ENCODE assay signal across 1 cellular context in genomic region chr3:156483426-156483825, GRCh38.
TF ChIP-seq lines count a peak whose summit lies in the region.

No MANE protein-coding gene starts in this region.

TF ChIP-seq in K562, 482 proteins besides CTCF, POLR2A, EP300 and RAD21 (continued from another document and continues in another):
- TF ChIP-seq, protein P1, sequence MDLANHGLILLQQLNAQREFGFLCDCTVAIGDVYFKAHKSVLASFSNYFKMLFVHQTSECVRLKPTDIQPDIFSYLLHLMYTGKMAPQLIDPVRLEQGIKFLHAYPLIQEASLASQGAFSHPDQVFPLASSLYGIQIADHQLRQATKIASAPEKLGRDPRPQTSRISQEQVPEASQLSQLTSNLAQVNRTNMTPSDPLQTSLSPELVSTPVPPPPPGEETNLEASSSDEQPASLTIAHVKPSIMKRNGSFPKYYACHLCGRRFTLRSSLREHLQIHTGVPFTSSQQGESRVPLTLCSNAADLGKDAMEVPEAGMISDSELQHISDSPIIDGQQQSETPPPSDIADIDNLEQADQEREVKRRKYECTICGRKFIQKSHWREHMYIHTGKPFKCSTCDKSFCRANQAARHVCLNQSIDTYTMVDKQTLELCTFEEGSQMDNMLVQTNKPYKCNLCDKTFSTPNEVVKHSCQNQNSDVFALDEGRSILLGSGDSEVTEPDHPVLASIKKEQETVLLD (IDR thresholded peaks at IDR 0.05) = no peak
- TF ChIP-seq MTF1 (CRISPR knock-in tag; IDR thresholded peaks at IDR 0.05; ENCODE audit: borderline replicate concordance) (no peak), ZNF146 (CRISPR knock-in tag; IDR thresholded peaks at IDR 0.05; ENCODE audit: unreplicated experiment) (no peak), HDAC3 (IDR thresholded peaks at IDR 0.05; ENCODE audit: borderline replicate concordance, partially characterized antibody) (no peak), MCM2 (IDR thresholded peaks at IDR 0.05; ENCODE audit: low read depth) (no peak), ZNF239 (CRISPR knock-in tag; IDR thresholded peaks at IDR 0.05) (no peak), ZSCAN32 (CRISPR knock-in tag; IDR thresholded peaks at IDR 0.05) (no peak), ZNF740 (CRISPR knock-in tag; IDR thresholded peaks at IDR 0.05) (no peak), ZNF740 (tag; IDR thresholded peaks at IDR 0.05) (no peak), CUX1 (CRISPR knock-in tag; IDR thresholded peaks at IDR 0.05) (no peak), HDAC2 (IDR thresholded peaks at IDR 0.05) (peak; percentile 31; the same call in 1 of the 2 replicates), ZNF592 (IDR thresholded peaks at IDR 0.05) (peak; percentile 47; the same call in 1 of the 2 replicates), MAFF (IDR thresholded peaks at IDR 0.05; ENCODE audit: low read length) (peak; percentile 67), CCAR2 (IDR thresholded peaks at IDR 0.05; ENCODE audit: low read depth, low read length) (no peak), CXXC5 (CRISPR knock-in tag; IDR thresholded peaks at IDR 0.05) (no peak), NCOR1 (IDR thresholded peaks at IDR 0.05) (peak; percentile 62), GTF2E2 (tag; IDR thresholded peaks at IDR 0.05) (no peak), NCOA2 (IDR thresholded peaks at IDR 0.05; ENCODE audit: partially characterized antibody in 2 of 2) (no peak), ARID2 (IDR thresholded peaks at IDR 0.05) (no peak), NFATC3 (IDR thresholded peaks at IDR 0.05) (no peak), ATF3 (IDR thresholded peaks at IDR 0.05) (peak; percentile 76), ATF3 (CRISPR knock-in tag; conservative IDR thresholded peaks at IDR 0.05) (no peak), DPF2 (IDR thresholded peaks at IDR 0.05) (peak; percentile 82), GTF2A2 (tag; IDR thresholded peaks at IDR 0.05) (no peak), EHMT2 (IDR thresholded peaks at IDR 0.05) (peak; percentile 56; the same call in 1 of the 2 replicates), ZNF316 (IDR thresholded peaks at IDR 0.05) (peak; percentile 85), ETS1 (conservative IDR thresholded peaks at IDR 0.05; ENCODE audit: control insufficient read depth, low read depth, low read length) (no peak)
- TF ChIP-seq, protein P2, sequence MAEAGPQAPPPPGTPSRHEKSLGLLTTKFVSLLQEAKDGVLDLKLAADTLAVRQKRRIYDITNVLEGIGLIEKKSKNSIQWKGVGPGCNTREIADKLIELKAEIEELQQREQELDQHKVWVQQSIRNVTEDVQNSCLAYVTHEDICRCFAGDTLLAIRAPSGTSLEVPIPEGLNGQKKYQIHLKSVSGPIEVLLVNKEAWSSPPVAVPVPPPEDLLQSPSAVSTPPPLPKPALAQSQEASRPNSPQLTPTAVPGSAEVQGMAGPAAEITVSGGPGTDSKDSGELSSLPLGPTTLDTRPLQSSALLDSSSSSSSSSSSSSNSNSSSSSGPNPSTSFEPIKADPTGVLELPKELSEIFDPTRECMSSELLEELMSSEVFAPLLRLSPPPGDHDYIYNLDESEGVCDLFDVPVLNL (CRISPR knock-in tag; IDR thresholded peaks at IDR 0.05; ENCODE audit: low read depth) = no peak
- TF ChIP-seq, protein P3, sequence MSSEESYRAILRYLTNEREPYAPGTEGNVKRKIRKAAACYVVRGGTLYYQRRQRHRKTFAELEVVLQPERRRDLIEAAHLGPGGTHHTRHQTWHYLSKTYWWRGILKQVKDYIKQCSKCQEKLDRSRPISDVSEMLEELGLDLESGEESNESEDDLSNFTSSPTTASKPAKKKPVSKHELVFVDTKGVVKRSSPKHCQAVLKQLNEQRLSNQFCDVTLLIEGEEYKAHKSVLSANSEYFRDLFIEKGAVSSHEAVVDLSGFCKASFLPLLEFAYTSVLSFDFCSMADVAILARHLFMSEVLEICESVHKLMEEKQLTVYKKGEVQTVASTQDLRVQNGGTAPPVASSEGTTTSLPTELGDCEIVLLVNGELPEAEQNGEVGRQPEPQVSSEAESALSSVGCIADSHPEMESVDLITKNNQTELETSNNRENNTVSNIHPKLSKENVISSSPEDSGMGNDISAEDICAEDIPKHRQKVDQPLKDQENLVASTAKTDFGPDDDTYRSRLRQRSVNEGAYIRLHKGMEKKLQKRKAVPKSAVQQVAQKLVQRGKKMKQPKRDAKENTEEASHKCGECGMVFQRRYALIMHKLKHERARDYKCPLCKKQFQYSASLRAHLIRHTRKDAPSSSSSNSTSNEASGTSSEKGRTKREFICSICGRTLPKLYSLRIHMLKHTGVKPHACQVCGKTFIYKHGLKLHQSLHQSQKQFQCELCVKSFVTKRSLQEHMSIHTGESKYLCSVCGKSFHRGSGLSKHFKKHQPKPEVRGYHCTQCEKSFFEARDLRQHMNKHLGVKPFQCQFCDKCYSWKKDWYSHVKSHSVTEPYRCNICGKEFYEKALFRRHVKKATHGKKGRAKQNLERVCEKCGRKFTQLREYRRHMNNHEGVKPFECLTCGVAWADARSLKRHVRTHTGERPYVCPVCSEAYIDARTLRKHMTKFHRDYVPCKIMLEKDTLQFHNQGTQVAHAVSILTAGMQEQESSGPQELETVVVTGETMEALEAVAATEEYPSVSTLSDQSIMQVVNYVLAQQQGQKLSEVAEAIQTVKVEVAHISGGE (CRISPR knock-in tag; IDR thresholded peaks at IDR 0.05) = peak in 1 of 3 experiments; percentile 37; a peak in 1 of 6 replicates
- TF ChIP-seq, protein P4, sequence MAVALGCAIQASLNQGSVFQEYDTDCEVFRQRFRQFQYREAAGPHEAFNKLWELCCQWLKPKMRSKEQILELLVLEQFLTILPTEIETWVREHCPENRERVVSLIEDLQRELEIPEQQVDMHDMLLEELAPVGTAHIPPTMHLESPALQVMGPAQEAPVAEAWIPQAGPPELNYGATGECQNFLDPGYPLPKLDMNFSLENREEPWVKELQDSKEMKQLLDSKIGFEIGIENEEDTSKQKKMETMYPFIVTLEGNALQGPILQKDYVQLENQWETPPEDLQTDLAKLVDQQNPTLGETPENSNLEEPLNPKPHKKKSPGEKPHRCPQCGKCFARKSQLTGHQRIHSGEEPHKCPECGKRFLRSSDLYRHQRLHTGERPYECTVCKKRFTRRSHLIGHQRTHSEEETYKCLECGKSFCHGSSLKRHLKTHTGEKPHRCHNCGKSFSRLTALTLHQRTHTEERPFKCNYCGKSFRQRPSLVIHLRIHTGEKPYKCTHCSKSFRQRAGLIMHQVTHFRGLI (CRISPR knock-in tag; IDR thresholded peaks at IDR 0.05) = no peak
- TF ChIP-seq, protein P5, sequence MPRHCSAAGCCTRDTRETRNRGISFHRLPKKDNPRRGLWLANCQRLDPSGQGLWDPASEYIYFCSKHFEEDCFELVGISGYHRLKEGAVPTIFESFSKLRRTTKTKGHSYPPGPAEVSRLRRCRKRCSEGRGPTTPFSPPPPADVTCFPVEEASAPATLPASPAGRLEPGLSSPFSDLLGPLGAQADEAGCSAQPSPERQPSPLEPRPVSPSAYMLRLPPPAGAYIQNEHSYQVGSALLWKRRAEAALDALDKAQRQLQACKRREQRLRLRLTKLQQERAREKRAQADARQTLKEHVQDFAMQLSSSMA (CRISPR knock-in tag; IDR thresholded peaks at IDR 0.05) = no peak
- TF ChIP-seq, protein P6, sequence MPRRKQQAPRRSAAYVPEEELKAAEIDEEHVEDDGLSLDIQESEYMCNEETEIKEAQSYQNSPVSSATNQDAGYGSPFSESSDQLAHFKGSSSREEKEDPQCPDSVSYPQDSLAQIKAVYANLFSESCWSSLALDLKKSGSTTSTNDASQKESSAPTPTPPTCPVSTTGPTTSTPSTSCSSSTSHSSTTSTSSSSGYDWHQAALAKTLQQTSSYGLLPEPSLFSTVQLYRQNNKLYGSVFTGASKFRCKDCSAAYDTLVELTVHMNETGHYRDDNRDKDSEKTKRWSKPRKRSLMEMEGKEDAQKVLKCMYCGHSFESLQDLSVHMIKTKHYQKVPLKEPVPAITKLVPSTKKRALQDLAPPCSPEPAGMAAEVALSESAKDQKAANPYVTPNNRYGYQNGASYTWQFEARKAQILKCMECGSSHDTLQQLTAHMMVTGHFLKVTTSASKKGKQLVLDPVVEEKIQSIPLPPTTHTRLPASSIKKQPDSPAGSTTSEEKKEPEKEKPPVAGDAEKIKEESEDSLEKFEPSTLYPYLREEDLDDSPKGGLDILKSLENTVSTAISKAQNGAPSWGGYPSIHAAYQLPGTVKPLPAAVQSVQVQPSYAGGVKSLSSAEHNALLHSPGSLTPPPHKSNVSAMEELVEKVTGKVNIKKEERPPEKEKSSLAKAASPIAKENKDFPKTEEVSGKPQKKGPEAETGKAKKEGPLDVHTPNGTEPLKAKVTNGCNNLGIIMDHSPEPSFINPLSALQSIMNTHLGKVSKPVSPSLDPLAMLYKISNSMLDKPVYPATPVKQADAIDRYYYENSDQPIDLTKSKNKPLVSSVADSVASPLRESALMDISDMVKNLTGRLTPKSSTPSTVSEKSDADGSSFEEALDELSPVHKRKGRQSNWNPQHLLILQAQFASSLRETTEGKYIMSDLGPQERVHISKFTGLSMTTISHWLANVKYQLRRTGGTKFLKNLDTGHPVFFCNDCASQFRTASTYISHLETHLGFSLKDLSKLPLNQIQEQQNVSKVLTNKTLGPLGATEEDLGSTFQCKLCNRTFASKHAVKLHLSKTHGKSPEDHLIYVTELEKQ (CRISPR knock-in tag; IDR thresholded peaks at IDR 0.05) = no peak
